ENCODE assay signal across 10 cellular contexts in the genomic region with DNA sequence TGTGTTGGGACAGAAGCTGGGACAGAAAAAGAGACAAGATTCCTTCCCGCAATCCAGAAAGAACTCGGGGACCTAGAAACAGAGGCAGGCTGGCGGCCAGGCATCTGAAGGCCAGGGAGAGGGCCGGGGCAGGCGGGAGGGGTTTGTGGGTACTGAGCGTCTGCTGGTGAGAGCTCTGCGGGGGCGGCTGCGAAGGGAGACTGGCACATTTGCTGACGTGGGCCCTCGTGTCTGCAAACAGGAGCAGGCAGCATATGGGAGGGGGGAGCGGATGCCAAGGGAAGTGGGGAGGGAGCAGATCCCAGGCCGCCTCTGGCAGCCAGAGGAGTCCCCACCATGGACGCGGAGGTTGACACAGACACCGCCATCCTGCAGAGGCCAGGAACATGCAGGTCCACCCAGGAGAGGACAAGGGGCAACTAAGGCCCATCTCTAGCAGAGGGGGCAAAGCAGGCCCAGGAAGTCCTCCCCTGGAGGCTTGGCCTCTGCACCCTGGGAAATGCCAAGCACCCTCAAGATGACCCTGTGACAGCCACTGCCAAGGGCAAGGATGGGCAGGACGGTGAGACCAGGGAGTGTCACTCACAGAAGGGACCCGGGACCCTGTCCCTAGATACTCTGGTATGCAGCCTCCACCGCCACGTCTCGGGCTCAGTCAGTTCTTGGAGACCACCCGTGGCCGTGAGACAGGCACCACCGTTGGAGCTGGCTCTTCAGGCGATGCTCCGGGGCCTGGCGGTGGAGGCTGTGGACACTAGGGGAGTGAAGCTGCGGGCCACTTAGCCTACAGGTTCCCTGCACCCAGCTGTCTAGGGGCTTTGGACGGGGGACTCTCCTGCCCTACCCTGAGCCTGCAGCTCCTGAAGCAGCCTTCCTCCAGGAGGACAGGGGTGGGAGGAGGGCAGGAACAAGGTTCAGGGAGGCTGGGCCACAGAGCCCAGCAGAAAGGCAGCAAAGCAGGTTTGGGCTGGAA. TPM values are rescaled to one million over a fixed set of nuclear protein-coding genes. Genes with fewer than 3 reads are reported as not detected.
DNase-seq lines count a peak whose midpoint lies in the region; ATAC-seq and TF ChIP-seq lines count a peak whose summit lies in the region.
"Had no signal": no experiment of that assay in that cellular context is flagged by ENCODE, and none has a peak within 500 bp of the region (broad histone marks: within the 10 kb centered on the region; RNA-seq: fewer than 3 reads in every experiment).

No MANE protein-coding gene starts in this region.

- in situ Hi-C loops in gastrocnemius medialis (cut with MboI; ENCODE audit: low sequenced_read_pairs in 4 of 4) = no loop called here

- DNase-seq in SW480 (ENCODE audit: low spot score) = peak; percentile 28
- DNase-seq in epithelial cell of esophagus (ENCODE audit: low read depth) = peak; percentile 36
- peak; percentile 85 for DNase-seq in mesenteric fat pad (ENCODE audit: low spot score)
- peak; percentile 17 to 63 for DNase-seq in tibial artery
- no peak for DNase-seq in gastrocnemius medialis
- DNase-seq: NCI-H524; stimulated activated naive CD8-positive, alpha-beta T cell treated with anti-CD3 and anti-CD28 coated beads, Interleukin-15, Interleukin-2, amounts not matched to agents 100 U/mL and 50 U/mL, for 24 hours had no signal

- no peak overlapping the region for H3K27ac ChIP-seq in tibial artery
- no peak overlapping the region for H3K27ac ChIP-seq in gastrocnemius medialis

- H3K27me3 ChIP-seq in tibial artery (peaks cover 0 to 44% of the 10 kb centered on the region in 2 donors), gastrocnemius medialis (no peaks in the 10 kb centered on the region)

- intact Hi-C loops in tibial artery (cut with DNase I; ENCODE audit: low total_unique reads) (no loop called here), gastrocnemius medialis (cut with DNase I; ENCODE audit: low total_unique reads) (no loop called here)

- TF ChIP-seq CTCF in epithelial cell of esophagus (IDR thresholded peaks at IDR 0.05; ENCODE audit: insufficient read depth, low read depth, low read length, missing control alignments) (no peak), tibial artery (IDR thresholded peaks at IDR 0.05) (no peak), gastrocnemius medialis (IDR thresholded peaks at IDR 0.05 in 4 of 5, conservative IDR thresholded peaks at IDR 0.05 in 1 of 5) (no peak)

- H3K36me3 ChIP-seq in tibial artery (no peaks in the 10 kb centered on the region), gastrocnemius medialis (no peaks in the 10 kb centered on the region)

- H3K4me1 ChIP-seq in tibial artery = peaks cover 0 to 10% (median 2%) of the 10 kb centered on the region in 4 donors
- H3K4me1 ChIP-seq in gastrocnemius medialis = no peaks in the 10 kb centered on the region

- no peaks in the 10 kb centered on the region for H3K9me3 ChIP-seq in tibial artery
- H3K9me3 ChIP-seq in gastrocnemius medialis = no peaks in the 10 kb centered on the region

- ATAC-seq in GM18520 (IDR thresholded peaks at IDR 0.05; ENCODE audit: unreplicated experiment) = no peak
- no peak for ATAC-seq in HG02588 (IDR thresholded peaks at IDR 0.05; ENCODE audit: unreplicated experiment)
- ATAC-seq in gastrocnemius medialis = no peak
- ATAC-seq: stimulated activated naive CD8-positive, alpha-beta T cell treated with anti-CD3 and anti-CD28 coated beads, Interleukin-15, Interleukin-2, amounts not matched to agents 100 U/mL and 50 U/mL, for 24 hours had no signal

- H3K4me3 ChIP-seq in epithelial cell of esophagus (ENCODE audit: low read length) (no peak overlapping the region), tibial artery (no peak overlapping the region), gastrocnemius medialis (no peak overlapping the region)

- TF ChIP-seq POLR2A in gastrocnemius medialis (IDR thresholded peaks at IDR 0.05) = no peak

RNA-seq across cellular contexts. Expression of gene KCNH2, which starts 32.0 kb away (rescaled TPM):
- total RNA-seq in mesenteric fat pad = 0.32 TPM
- under 1 TPM in 3 of 4 donors, not detected in 1; 0.19 to 1.00 (median 0.46) TPM for total RNA-seq in gastrocnemius medialis
- total RNA-seq: dermis microvascular lymphatic vessel endothelial cell had no signal

RNA-seq across cellular contexts. Expression of gene NOS3, which starts 44.7 kb away (rescaled TPM):
- total RNA-seq in mesenteric fat pad = 57.1 TPM
- 10 to 100 TPM in 1 of 4 donors, 1 to 10 TPM in 3; 1.4 to 10.8 (median 4.2) TPM for total RNA-seq in gastrocnemius medialis

Comparison
In these comparisons a context has a peak if more than half of its experiments do, and no peak if none do; other contexts are left out.
1. DNase-seq: peak in SW480 (single experiment), epithelial cell of esophagus (single experiment), mesenteric fat pad (single experiment) and tibial artery (2 of 2); none in gastrocnemius medialis (0 of 2).